ENCODE assay signal across 19 cellular contexts in genomic region chr4:161952382-161952781, GRCh38.
DNase-seq lines count a peak whose midpoint lies in the region; ATAC-seq and TF ChIP-seq lines count a peak whose summit lies in the region.
"Had no signal": no experiment of that assay in that cellular context is flagged by ENCODE, and none has a peak within 500 bp of the region (broad histone marks: within the 10 kb centered on the region; RNA-seq: fewer than 3 reads in every experiment).

No MANE protein-coding gene starts in this region.

- H4K20me1 ChIP-seq in hepatocyte (ENCODE audit: insufficient read depth, poor library complexity, severe bottlenecking): no peaks in the 10 kb centered on the region

- H3K27ac ChIP-seq in body of pancreas (no peak overlapping the region), hepatocyte (no peak overlapping the region)
- H3K27ac ChIP-seq: cardiac muscle cell, esophagus muscularis mucosa, GM23248, psoas muscle, suprapubic skin had no signal

- in situ Hi-C loops in ACHN (cut with HindIII; ENCODE audit: low pct_ligation_motif_present, low pct_unique_long_range_greater_than_20kb, low sequenced_read_pairs): no loop called here

- DNase-seq in ACHN: peak; percentile 14
- no peak for DNase-seq in body of pancreas
- DNase-seq in hepatocyte (ENCODE audit: low spot score): no peak
- no peak for DNase-seq in stimulated activated CD4-positive, alpha-beta T cell treated with anti-CD3 and anti-CD28 coated beads, Interleukin-2, amount 100 ng/mL, for 24 hours
- DNase-seq in sciatic nerve (ENCODE audit: low spot score): no peak
- DNase-seq in GM19240 (ENCODE audit: insufficient read length, low spot score): no peak
- DNase-seq: activated CD4-positive, alpha-beta T cell treated with anti-CD3 and anti-CD28 coated beads, Interleukin-2, amount 50 U/mL, for 1 hour; activated CD8-positive, alpha-beta memory T cell treated with anti-CD3 and anti-CD28 coated beads, Interleukin-2, amount 50 U/mL, for 48 hours; activated effector memory CD4-positive, alpha-beta T cell treated with anti-CD3 and anti-CD28 coated beads, Interleukin-2, amount 50 U/mL, for 16 hours; CD8-positive, alpha-beta memory T cell; GM23248; NCI-H2227 treated with DMSO at 0.1 percent for 48 hours; psoas muscle; stimulated activated CD4-positive, alpha-beta T cell treated with anti-CD3 and anti-CD28 coated beads, Interleukin-12 subunit alpha, Interleukin-12 subunit beta, amount 100 ng/mL, for 4 hours had no signal

- no peak overlapping the region for H3K4me2 ChIP-seq in hepatocyte

- no peak for TF ChIP-seq POLR2A in body of pancreas (IDR thresholded peaks at IDR 0.05)

- H3K4me1 ChIP-seq in body of pancreas (no peaks in the 10 kb centered on the region), hepatocyte (ENCODE audit: insufficient read depth) (no peaks in the 10 kb centered on the region)
- H3K4me1 ChIP-seq: esophagus muscularis mucosa, psoas muscle, suprapubic skin had no signal

- H3K27me3 ChIP-seq in body of pancreas (no peaks in the 10 kb centered on the region), hepatocyte (no peaks in the 10 kb centered on the region)
- H3K27me3 ChIP-seq: cardiac muscle cell, esophagus muscularis mucosa, suprapubic skin had no signal

- H3K79me2 ChIP-seq in hepatocyte: no peaks in the 10 kb centered on the region

- H3K36me3 ChIP-seq in body of pancreas (replicated peaks in 1 of 2; ENCODE audit: insufficient read depth in 1 of 2, low read depth in 2 of 2): no peaks in the 10 kb centered on the region
- H3K36me3 ChIP-seq in hepatocyte (replicated peaks; ENCODE audit: insufficient read depth, low read depth): no peaks in the 10 kb centered on the region
- H3K36me3 ChIP-seq: cardiac muscle cell, esophagus muscularis mucosa, suprapubic skin had no signal

- intact Hi-C loops in body of pancreas (cut with DNase I) (no loop called here), sciatic nerve (cut with DNase I) (no loop called here)

- H3K4me3 ChIP-seq in body of pancreas (no peak overlapping the region), hepatocyte (no peak overlapping the region)
- H3K4me3 ChIP-seq: cardiac muscle cell, esophagus muscularis mucosa, GM23248, psoas muscle, suprapubic skin had no signal

- no peak overlapping the region for H2AFZ ChIP-seq in hepatocyte
- H2AFZ ChIP-seq: GM23248 had no signal

- H3K9me2 ChIP-seq in hepatocyte (replicated peaks; ENCODE audit: insufficient read depth): no peaks in the 10 kb centered on the region

- TF ChIP-seq CTCF in LNCAP (IDR thresholded peaks at IDR 0.05): peak; percentile 43; the same call in 1 of the 2 replicates
- peak in 4 of 7 experiments; percentile 12 to 45 (median 22) for TF ChIP-seq CTCF in body of pancreas (IDR thresholded peaks at IDR 0.05)
- TF ChIP-seq CTCF in hepatocyte (IDR thresholded peaks at IDR 0.05; ENCODE audit: poor library complexity): peak; percentile 19

- ATAC-seq in body of pancreas (no peak), HG03025 (IDR thresholded peaks at IDR 0.05; ENCODE audit: low FRiP score, unreplicated experiment) (no peak), sciatic nerve (no peak)
- ATAC-seq: psoas muscle had no signal

- H3K9me3 ChIP-seq in body of pancreas (no peaks in the 10 kb centered on the region), hepatocyte (ENCODE audit: low read depth) (no peaks in the 10 kb centered on the region)
- H3K9me3 ChIP-seq: esophagus muscularis mucosa, psoas muscle, suprapubic skin had no signal

- 38 to 59% methylated on average over 2 of the region's 2 CpGs for WGBS in body of pancreas, 2 donors
- WGBS in hepatocyte (ENCODE audit: low lambda C conversion rate, missing lambda C conversion rate): 94% methylated on average over 2 of the region's 2 CpGs
